ENCODE assay signal across 27 cellular contexts in genomic region chr4:16466581-16466980, GRCh38.
"Had no signal": no experiment of that assay in that cellular context is flagged by ENCODE, and none has a peak within 500 bp of the region (broad histone marks: within the 10 kb centered on the region; RNA-seq: fewer than 3 reads in every experiment).

No MANE protein-coding gene starts in this region.

- ATAC-seq: mucosa of descending colon; naive thymus-derived CD4-positive, alpha-beta T cell; natural killer cell treated with Interleukin-12 subunit alpha and Interleukin-12 subunit beta and Interleukin-15 and Interleukin-18, amount 100 ng/mL, for 72 hours; psoas muscle; right lobe of liver; stimulated activated naive CD8-positive, alpha-beta T cell treated with anti-CD3 and anti-CD28 coated beads, Interleukin-15, Interleukin-2, amounts not matched to agents 100 U/mL and 50 U/mL, for 24 hours had no signal

- H3K4me3 ChIP-seq: left ventricle myocardium inferior, mucosa of descending colon, pancreas, psoas muscle, right atrium auricular region, right lobe of liver, smooth muscle cell, stomach, testis, thyroid gland, transverse colon, upper lobe of left lung, vagina had no signal

- H3K36me3 Mint-ChIP-seq: immature natural killer cell; memory B cell; stimulated activated naive B cell treated with anti-CD40 and anti-IgM and Interleukin-4, amounts not matched to agents 10 μg/mL and 1 μg/mL and 100 μg/mL, for 72 hours had no signal

- H3K27me3 ChIP-seq: pancreas, right atrium auricular region, right lobe of liver, stomach, testis, thyroid gland, transverse colon, upper lobe of left lung, vagina had no signal

- H3K4me1 ChIP-seq: left ventricle myocardium inferior, pancreas, psoas muscle, right atrium auricular region, right lobe of liver, stomach, testis, thyroid gland, transverse colon, upper lobe of left lung, vagina had no signal

- H3K9me3 Mint-ChIP-seq: natural killer cell treated with Interleukin-12 subunit alpha and Interleukin-12 subunit beta and Interleukin-15 and Interleukin-18, amount 100 ng/mL, for 72 hours had no signal

- H3K4me1 Mint-ChIP-seq: immature natural killer cell; memory B cell; naive thymus-derived CD4-positive, alpha-beta T cell; stimulated activated naive B cell treated with anti-CD40 and anti-IgM and Interleukin-4, amounts not matched to agents 10 μg/mL and 1 μg/mL and 100 μg/mL, for 72 hours had no signal

- H3K27ac Mint-ChIP-seq: immature natural killer cell; memory B cell; naive thymus-derived CD4-positive, alpha-beta T cell; natural killer cell treated with Interleukin-12 subunit alpha and Interleukin-12 subunit beta and Interleukin-15 and Interleukin-18, amount 100 ng/mL, for 72 hours; stimulated activated naive B cell treated with anti-CD40 and anti-IgM and Interleukin-4, amounts not matched to agents 10 μg/mL and 1 μg/mL and 100 μg/mL, for 72 hours had no signal

- H3K4me3 Mint-ChIP-seq: immature natural killer cell; memory B cell; naive thymus-derived CD4-positive, alpha-beta T cell; natural killer cell treated with Interleukin-12 subunit alpha and Interleukin-12 subunit beta and Interleukin-15 and Interleukin-18, amount 100 ng/mL, for 72 hours; neural crest cell; stimulated activated naive B cell treated with anti-CD40 and anti-IgM and Interleukin-4, amounts not matched to agents 10 μg/mL and 1 μg/mL and 100 μg/mL, for 72 hours had no signal

- H3K36me3 ChIP-seq: left ventricle myocardium inferior, pancreas, right atrium auricular region, right lobe of liver, stomach, thyroid gland, transverse colon, upper lobe of left lung, vagina had no signal

- H3K27ac ChIP-seq: left ventricle myocardium inferior, pancreas, psoas muscle, right atrium auricular region, right lobe of liver, stomach, testis, thyroid gland, transverse colon, upper lobe of left lung, vagina had no signal

- DNase-seq: hypothalamus; immature natural killer cell; kidney; left ventricle myocardium inferior; midbrain; mucosa of descending colon; naive thymus-derived CD4-positive, alpha-beta T cell; nucleus accumbens; pancreas; psoas muscle; right lobe of liver; stimulated activated CD4-positive, alpha-beta T cell treated with anti-CD3 and anti-CD28 coated beads, Interleukin-1b, Interleukin-23, amount 100 ng/mL, for 48 hours; stimulated activated CD4-positive, alpha-beta T cell treated with anti-CD3 and anti-CD28 coated beads, Interleukin-2, amount 100 ng/mL, for 48 hours; stimulated activated CD4-positive, alpha-beta T cell treated with anti-CD3 and anti-CD28 coated beads, Interleukin-4, amount 100 ng/mL, for 4 hours; stimulated activated naive B cell treated with anti-CD40 and anti-IgM and Interleukin-4, amounts not matched to agents 10 μg/mL and 1 μg/mL and 100 μg/mL, for 72 hours; stimulated activated naive CD8-positive, alpha-beta T cell treated with anti-CD3 and anti-CD28 coated beads, Interleukin-15, Interleukin-2, amounts not matched to agents 100 U/mL and 50 U/mL, for 24 hours; stomach; testis; thyroid gland; transverse colon; upper lobe of left lung had no signal

- H3K9me3 ChIP-seq: mucosa of descending colon, pancreas, psoas muscle, right atrium auricular region, right lobe of liver, stomach, testis, thyroid gland, transverse colon, upper lobe of left lung, vagina had no signal
